9 cellular contexts compared by ENCODE assay signal in the genomic region with DNA sequence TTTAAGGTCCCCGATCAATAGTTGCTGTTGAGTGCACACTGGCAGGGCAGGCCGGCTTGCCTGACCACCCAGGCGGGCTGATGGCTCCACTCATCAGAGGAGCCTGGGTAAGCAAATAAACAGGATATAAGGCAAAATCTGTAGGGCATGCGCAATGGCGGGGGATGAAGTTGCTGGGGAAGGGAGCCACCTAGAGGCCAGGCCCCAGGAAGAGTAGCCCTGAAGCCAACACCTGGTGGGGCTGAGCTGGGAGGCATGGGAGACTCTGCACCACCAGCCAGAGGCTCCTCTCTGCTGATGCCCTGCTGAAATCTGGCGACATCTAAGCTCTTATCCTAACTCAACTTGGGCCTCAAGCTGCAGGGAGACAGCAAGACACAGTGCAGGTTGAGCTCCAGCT.
DNase-seq lines count a peak whose midpoint lies in the region; ATAC-seq and TF ChIP-seq lines count a peak whose summit lies in the region.
"Had no signal": no experiment of that assay in that cellular context is flagged by ENCODE, and none has a peak within 500 bp of the region (broad histone marks: within the 10 kb centered on the region; RNA-seq: fewer than 3 reads in every experiment).

No MANE protein-coding gene starts in this region.

- H2BK120ac ChIP-seq in neuronal stem cell (ENCODE audit: low read depth, low read length) = no peak overlapping the region

- H3K4me1 ChIP-seq in MM.1S (ENCODE audit: low read length) (no peaks in the 10 kb centered on the region), endocrine pancreas (ENCODE audit: control insufficient read depth, insufficient read depth, low read length) (no peaks in the 10 kb centered on the region), neuronal stem cell (ENCODE audit: control insufficient read depth in 2 of 2, insufficient read depth in 1 of 2, low read depth in 1 of 2, low read length in 2 of 2) (no peaks in the 10 kb centered on the region)

- no peak overlapping the region for H3K23ac ChIP-seq in neuronal stem cell (ENCODE audit: low read depth, low read length, poor library complexity)

- no CpG with 5 or more reads among the region's 6 CpGs for WGBS in neuronal stem cell (ENCODE audit: extremely low coverage in 2 of 2, insufficient read length in 2 of 2, insufficient replicate concordance in 1 of 2), 2 donors

- H2AFZ ChIP-seq in MM.1S (ENCODE audit: low read length) (0 out of 2 replicates have a peak overlapping the region, but pooled peaks have one; percentile 23), neuronal stem cell (ENCODE audit: low read length) (no peak overlapping the region)

- H2BK15ac ChIP-seq in neuronal stem cell (ENCODE audit: low read length) = no peak overlapping the region

- no peaks in the 10 kb centered on the region for H3K36me3 Mint-ChIP-seq in nephron (ENCODE audit: low read depth)

- no peak overlapping the region for H2AK5ac ChIP-seq in neuronal stem cell (ENCODE audit: low read depth, low read length)

- H3K4me3 Mint-ChIP-seq in nephron = no peak overlapping the region

- H3K27ac Mint-ChIP-seq in nephron = peak overlapping the region in 2 of 3 experiments; percentile 35 to 60

- H2BK5ac ChIP-seq in neuronal stem cell (ENCODE audit: low read length) = no peak overlapping the region

- H3K18ac ChIP-seq in neuronal stem cell (ENCODE audit: low read length) = no peak overlapping the region

- no peaks in the 10 kb centered on the region for H3K9me3 ChIP-seq in MM.1S (replicated peaks; ENCODE audit: insufficient read depth, low read length)
- no peaks in the 10 kb centered on the region for H3K9me3 ChIP-seq in endocrine pancreas (ENCODE audit: control insufficient read depth, low read length)
- no peaks in the 10 kb centered on the region for H3K9me3 ChIP-seq in neuronal stem cell (replicated peaks in 1 of 2; ENCODE audit: control insufficient read depth in 2 of 2, insufficient read depth in 1 of 2, low read depth in 1 of 2, low read length in 2 of 2)

- peaks cover 33% of the 10 kb centered on the region for H3K27me3 ChIP-seq in MM.1S (replicated peaks; ENCODE audit: insufficient read depth, low read length)
- H3K27me3 ChIP-seq in endocrine pancreas (ENCODE audit: control insufficient read depth, insufficient read depth, low read length) = no peaks in the 10 kb centered on the region
- peaks cover 0 to 2% (median 0%) of the 10 kb centered on the region in 3 experiments for H3K27me3 ChIP-seq in neuronal stem cell (ENCODE audit: control insufficient read depth in 3 of 3, insufficient read depth in 3 of 3, low read depth in 1 of 3, low read length in 3 of 3)

- peak; percentile 42 for TF ChIP-seq CTCF in MM.1S (IDR thresholded peaks at IDR 0.05; ENCODE audit: low read length)
- TF ChIP-seq CTCF in nephron (IDR thresholded peaks at IDR 0.05; ENCODE audit: unreplicated experiment in 3 of 3) = peak; percentile 34 to 57 (median 37)

- H3K14ac ChIP-seq in neuronal stem cell (ENCODE audit: low read length) = no peak overlapping the region

- peaks cover 36% of the 10 kb centered on the region for H3K4me1 Mint-ChIP-seq in nephron

- ATAC-seq in HG03460 (IDR thresholded peaks at IDR 0.05; ENCODE audit: unreplicated experiment) (no peak), GM21515 (IDR thresholded peaks at IDR 0.05; ENCODE audit: unreplicated experiment) (no peak)

- no peak overlapping the region for H3K4ac ChIP-seq in neuronal stem cell (ENCODE audit: low read length)

- H3K36me3 ChIP-seq in MM.1S (replicated peaks; ENCODE audit: insufficient read depth, low read length) = no peaks in the 10 kb centered on the region
- H3K36me3 ChIP-seq in endocrine pancreas (ENCODE audit: control insufficient read depth, insufficient read depth, low read length) = no peaks in the 10 kb centered on the region
- H3K36me3 ChIP-seq in neuronal stem cell (replicated peaks in 1 of 2; ENCODE audit: control insufficient read depth in 2 of 2, insufficient read depth in 2 of 2, low read length in 2 of 2) = no peaks in the 10 kb centered on the region

- no peaks in the 10 kb centered on the region for H3K79me2 ChIP-seq in MM.1S (ENCODE audit: low read length)

- H3K4me2 ChIP-seq in MM.1S (ENCODE audit: low read depth, low read length) (peak overlapping the region; percentile 37; the same call in 1 of the 2 replicates), neuronal stem cell (ENCODE audit: insufficient read depth, low read length, poor library complexity, severe bottlenecking) (no peak overlapping the region)

- H2BK12ac ChIP-seq in neuronal stem cell (ENCODE audit: low read length) = no peak overlapping the region

- H4K20me1 ChIP-seq in MM.1S (ENCODE audit: insufficient read depth, low read length) = no peaks in the 10 kb centered on the region

- H3K9me2 ChIP-seq in MM.1S (replicated peaks; ENCODE audit: insufficient read depth, low read length) = no peaks in the 10 kb centered on the region

- H4K8ac ChIP-seq in neuronal stem cell (ENCODE audit: low read depth, low read length) = no peak overlapping the region

- H3K27ac ChIP-seq in MM.1S (ENCODE audit: low read length) = no peak overlapping the region
- H3K27ac ChIP-seq in neuronal stem cell (replicated peaks; ENCODE audit: low read length) = no peak overlapping the region

- H3F3A ChIP-seq in MM.1S (ENCODE audit: insufficient read depth, low read length) = no peaks in the 10 kb centered on the region

- peak; percentile 88 for DNase-seq in ELF-1 (ENCODE audit: low read depth, low spot score)
- peak; percentile 34 for DNase-seq in MM.1S
- DNase-seq in neuronal stem cell (ENCODE audit: low spot score) = no peak
- no peak for DNase-seq in effector CD8-positive, alpha-beta T cell (lab: John Stamatoyannopoulos, UW)
- DNase-seq: aorta had no signal

- H4K91ac ChIP-seq in neuronal stem cell (ENCODE audit: low read depth, low read length, poor library complexity) = no peak overlapping the region

- H3K9ac ChIP-seq in MM.1S (ENCODE audit: low read length) (no peak overlapping the region), endocrine pancreas (ENCODE audit: control insufficient read depth, insufficient read depth, low read length) (no peak overlapping the region), neuronal stem cell (ENCODE audit: low read depth, low read length, poor library complexity) (no peak overlapping the region)

- H3K4me3 ChIP-seq in MM.1S (ENCODE audit: low read length) (no peak overlapping the region), endocrine pancreas (ENCODE audit: control insufficient read depth, insufficient read depth, low read length) (peak overlapping the region; percentile 11), neuronal stem cell (ENCODE audit: low read length in 2 of 2) (no peak overlapping the region)

- H3K9me3 Mint-ChIP-seq in nephron = no peaks in the 10 kb centered on the region

- no peaks in the 10 kb centered on the region for H3K79me1 ChIP-seq in neuronal stem cell (ENCODE audit: low read depth, low read length)

- H3K27me3 Mint-ChIP-seq in nephron (ENCODE audit: low read depth) = peaks cover 7% of the 10 kb centered on the region

Comparison
In these comparisons a context has a peak if more than half of its experiments do, and no peak if none do; other contexts are left out.
1. DNase-seq: peak in ELF-1 (single experiment) and MM.1S (single experiment); none in neuronal stem cell (single experiment) and effector CD8-positive, alpha-beta T cell (single experiment).